ENCODE assay signal across 10 cellular contexts in the genomic region with DNA sequence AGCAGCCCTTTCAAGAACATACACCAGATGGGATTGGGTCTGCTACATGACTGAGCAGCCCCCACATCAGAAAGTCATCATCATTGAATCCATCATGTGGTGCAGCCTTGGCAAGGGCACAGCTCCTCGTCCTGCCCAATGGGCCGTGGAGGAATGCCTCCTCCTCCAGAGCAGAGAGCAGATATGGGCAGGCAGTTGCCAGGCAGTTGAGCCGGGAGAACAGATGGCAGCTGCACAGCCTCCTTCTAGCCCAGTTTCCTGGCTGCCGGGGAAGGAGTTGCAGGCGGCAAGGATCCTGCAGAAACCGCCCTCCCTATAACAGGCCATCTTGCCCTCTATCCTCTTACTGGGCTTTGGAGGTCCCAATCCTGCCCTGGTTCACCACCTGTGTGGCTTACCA.
DNase-seq lines count a peak whose midpoint lies in the region; ATAC-seq and TF ChIP-seq lines count a peak whose summit lies in the region.
"Had no signal": no experiment of that assay in that cellular context is flagged by ENCODE, and none has a peak within 500 bp of the region (broad histone marks: within the 10 kb centered on the region; RNA-seq: fewer than 3 reads in every experiment).

No MANE protein-coding gene starts in this region.

- DNase-seq in AG08395 (ENCODE audit: low spot score) (peak; percentile 33), amniotic epithelial cell (ENCODE audit: low read depth) (peak; percentile 25), kidney tubule cell (ENCODE audit: low spot score) (peak; percentile 83), medulla oblongata (ENCODE audit: extremely low spot score) (no peak), MV-4-11 (lab: John Stamatoyannopoulos, UW) (no peak)
- DNase-seq: CD4-positive, alpha-beta T cell; naive B cell had no signal

- 0 out of 2 replicates have a peak, but pooled peaks have one; percentile 8 for TF ChIP-seq RAD21 in Ishikawa (IDR thresholded peaks at IDR 0.05; ENCODE audit: low read depth)

- TF ChIP-seq EP300 in Ishikawa (IDR thresholded peaks at IDR 0.05; ENCODE audit: borderline replicate concordance) = 0 out of 2 replicates have a peak, but pooled peaks have one; percentile 19

- ATAC-seq in HG02885 (IDR thresholded peaks at IDR 0.05; ENCODE audit: poor library complexity, unreplicated experiment) (no peak), GM21717 (IDR thresholded peaks at IDR 0.05; ENCODE audit: unreplicated experiment) (no peak)

TF ChIP-seq in Ishikawa, 13 proteins besides CTCF, POLR2A, EP300 and RAD21:
- TF ChIP-seq NFIC (IDR thresholded peaks at IDR 0.05) = peak; percentile 47; the same call in 1 of the 2 replicates
- 0 out of 2 replicates have a peak, but pooled peaks have one; percentile 19 for TF ChIP-seq TCF12 (IDR thresholded peaks at IDR 0.05; ENCODE audit: low read depth)
- TF ChIP-seq, protein P1, sequence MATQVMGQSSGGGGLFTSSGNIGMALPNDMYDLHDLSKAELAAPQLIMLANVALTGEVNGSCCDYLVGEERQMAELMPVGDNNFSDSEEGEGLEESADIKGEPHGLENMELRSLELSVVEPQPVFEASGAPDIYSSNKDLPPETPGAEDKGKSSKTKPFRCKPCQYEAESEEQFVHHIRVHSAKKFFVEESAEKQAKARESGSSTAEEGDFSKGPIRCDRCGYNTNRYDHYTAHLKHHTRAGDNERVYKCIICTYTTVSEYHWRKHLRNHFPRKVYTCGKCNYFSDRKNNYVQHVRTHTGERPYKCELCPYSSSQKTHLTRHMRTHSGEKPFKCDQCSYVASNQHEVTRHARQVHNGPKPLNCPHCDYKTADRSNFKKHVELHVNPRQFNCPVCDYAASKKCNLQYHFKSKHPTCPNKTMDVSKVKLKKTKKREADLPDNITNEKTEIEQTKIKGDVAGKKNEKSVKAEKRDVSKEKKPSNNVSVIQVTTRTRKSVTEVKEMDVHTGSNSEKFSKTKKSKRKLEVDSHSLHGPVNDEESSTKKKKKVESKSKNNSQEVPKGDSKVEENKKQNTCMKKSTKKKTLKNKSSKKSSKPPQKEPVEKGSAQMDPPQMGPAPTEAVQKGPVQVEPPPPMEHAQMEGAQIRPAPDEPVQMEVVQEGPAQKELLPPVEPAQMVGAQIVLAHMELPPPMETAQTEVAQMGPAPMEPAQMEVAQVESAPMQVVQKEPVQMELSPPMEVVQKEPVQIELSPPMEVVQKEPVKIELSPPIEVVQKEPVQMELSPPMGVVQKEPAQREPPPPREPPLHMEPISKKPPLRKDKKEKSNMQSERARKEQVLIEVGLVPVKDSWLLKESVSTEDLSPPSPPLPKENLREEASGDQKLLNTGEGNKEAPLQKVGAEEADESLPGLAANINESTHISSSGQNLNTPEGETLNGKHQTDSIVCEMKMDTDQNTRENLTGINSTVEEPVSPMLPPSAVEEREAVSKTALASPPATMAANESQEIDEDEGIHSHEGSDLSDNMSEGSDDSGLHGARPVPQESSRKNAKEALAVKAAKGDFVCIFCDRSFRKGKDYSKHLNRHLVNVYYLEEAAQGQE (IDR thresholded peaks at IDR 0.05; ENCODE audit: low read depth) = no peak
- TF ChIP-seq, protein P2, sequence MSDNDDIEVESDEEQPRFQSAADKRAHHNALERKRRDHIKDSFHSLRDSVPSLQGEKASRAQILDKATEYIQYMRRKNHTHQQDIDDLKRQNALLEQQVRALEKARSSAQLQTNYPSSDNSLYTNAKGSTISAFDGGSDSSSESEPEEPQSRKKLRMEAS (IDR thresholded peaks at IDR 0.05) = peak; percentile 35; the same call in 1 of the 2 replicates
- TF ChIP-seq, protein P3, sequence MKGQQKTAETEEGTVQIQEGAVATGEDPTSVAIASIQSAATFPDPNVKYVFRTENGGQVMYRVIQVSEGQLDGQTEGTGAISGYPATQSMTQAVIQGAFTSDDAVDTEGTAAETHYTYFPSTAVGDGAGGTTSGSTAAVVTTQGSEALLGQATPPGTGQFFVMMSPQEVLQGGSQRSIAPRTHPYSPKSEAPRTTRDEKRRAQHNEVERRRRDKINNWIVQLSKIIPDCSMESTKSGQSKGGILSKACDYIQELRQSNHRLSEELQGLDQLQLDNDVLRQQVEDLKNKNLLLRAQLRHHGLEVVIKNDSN (IDR thresholded peaks at IDR 0.05) = peak; percentile 58
- peak; percentile 38 for TF ChIP-seq TEAD4 (IDR thresholded peaks at IDR 0.05)
- TF ChIP-seq EGR1 (IDR thresholded peaks at IDR 0.05) = no peak
- TF ChIP-seq ZBTB7A (IDR thresholded peaks at IDR 0.05; ENCODE audit: low read depth) = no peak
- no peak for TF ChIP-seq CEBPB (IDR thresholded peaks at IDR 0.05)

Comparison
In these comparisons a context has a peak if more than half of its experiments do, and no peak if none do; other contexts are left out.
1. DNase-seq: peak in AG08395 (single experiment), amniotic epithelial cell (single experiment) and kidney tubule cell (single experiment); none in medulla oblongata (single experiment) and MV-4-11 (single experiment).